Comparison of ENCODE assay signal across 1 cellular context in the genomic region with DNA sequence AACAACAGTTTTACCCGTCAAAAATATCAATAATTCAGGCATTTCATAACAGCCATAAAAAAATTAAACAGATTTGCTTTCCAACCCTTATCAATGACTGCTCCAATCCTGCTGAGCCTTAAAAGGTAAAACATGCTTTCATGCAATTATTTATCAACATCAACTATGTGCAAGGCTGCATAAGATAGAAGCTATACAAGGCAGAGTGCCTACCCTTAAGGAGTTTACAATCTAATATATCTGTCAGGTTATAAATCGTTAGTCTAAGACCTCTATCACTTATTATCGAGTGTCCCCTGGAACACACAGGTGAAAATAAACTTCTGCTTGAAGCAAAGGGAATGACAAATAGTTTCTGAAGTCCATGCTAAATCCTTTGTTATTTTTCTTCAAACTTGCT.
TF ChIP-seq lines count a peak whose summit lies in the region.

No MANE protein-coding gene starts in this region.

TF ChIP-seq in H1, 55 proteins besides CTCF, POLR2A, EP300 and RAD21 (continued from another document):
- TF ChIP-seq CEBPB (IDR thresholded peaks at IDR 0.05; ENCODE audit: low read depth, low read length) (no peak), EGR1 (IDR thresholded peaks at IDR 0.05; ENCODE audit: borderline replicate concordance, low read depth, low read length) (no peak)
- TF ChIP-seq, protein P1, sequence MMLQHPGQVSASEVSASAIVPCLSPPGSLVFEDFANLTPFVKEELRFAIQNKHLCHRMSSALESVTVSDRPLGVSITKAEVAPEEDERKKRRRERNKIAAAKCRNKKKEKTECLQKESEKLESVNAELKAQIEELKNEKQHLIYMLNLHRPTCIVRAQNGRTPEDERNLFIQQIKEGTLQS (IDR thresholded peaks at IDR 0.05; ENCODE audit: insufficient read depth, low read depth, low read length), result no peak
